Comparison of ENCODE assay signal across 22 cellular contexts in the genomic region with DNA sequence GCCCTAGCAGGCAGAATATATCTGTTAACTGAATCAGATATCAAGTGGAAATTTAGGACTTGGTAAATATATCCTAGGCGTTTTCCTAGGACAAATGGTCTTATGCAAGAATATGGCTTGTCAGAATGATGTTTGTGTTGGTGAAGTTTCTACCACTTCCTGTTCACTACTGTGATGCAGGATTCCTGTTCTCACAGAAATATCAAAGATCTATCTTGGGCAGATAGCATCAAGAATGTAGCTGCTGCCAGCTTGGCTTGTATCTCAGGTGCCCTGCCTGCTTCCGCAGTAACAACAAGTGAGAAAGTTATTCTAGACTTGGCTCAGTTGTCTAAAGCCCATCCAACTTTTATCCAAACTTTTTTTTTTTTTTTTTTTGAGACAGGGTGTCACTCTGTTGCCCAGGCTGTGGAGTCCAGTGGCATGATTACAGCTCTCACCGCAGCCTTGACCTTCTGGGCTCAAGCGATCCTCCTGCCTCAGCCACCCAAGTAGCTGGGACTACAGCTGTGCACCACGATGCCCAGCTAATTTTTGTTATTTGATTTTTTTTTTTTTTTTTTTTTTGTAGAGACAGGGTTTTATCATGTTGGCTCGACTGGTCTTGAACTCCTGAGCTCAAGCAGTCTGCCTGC.
DNase-seq lines count a peak whose midpoint lies in the region; ATAC-seq, FAIRE-seq and TF ChIP-seq lines count a peak whose summit lies in the region.
"Had no signal": no experiment of that assay in that cellular context is flagged by ENCODE, and none has a peak within 500 bp of the region (broad histone marks: within the 10 kb centered on the region; RNA-seq: fewer than 3 reads in every experiment).

No MANE protein-coding gene starts in this region.

- peaks cover 31% of the 10 kb centered on the region for H3K36me3 Mint-ChIP-seq in activated CD4-positive, alpha-beta T cell treated with anti-CD3 and anti-CD28 coated beads for 36 hours (ENCODE audit: low read depth)
- H3K36me3 Mint-ChIP-seq in CD4-positive, CD25-positive, alpha-beta regulatory T cell = peaks cover 22% of the 10 kb centered on the region
- peaks cover 18% of the 10 kb centered on the region for H3K36me3 Mint-ChIP-seq in T-helper 2 cell treated with Interferon-gamma antibody and Interleukin-4, amounts not matched to agents 5 μg/mL and 100 μg/mL, for 36 hours (ENCODE audit: low read depth)

- intact Hi-C loops in activated CD4-positive, alpha-beta T cell treated with anti-CD3 and anti-CD28 coated beads for 36 hours (cut with DNase I, micrococcal nuclease) = no loop called here
- intact Hi-C loops in upper lobe of right lung (cut with DNase I) = no loop called here

- TF ChIP-seq CTCF in fibroblast of pulmonary artery (IDR thresholded peaks at IDR 0.05; ENCODE audit: low read length, missing control alignments) = no peak
- TF ChIP-seq CTCF in upper lobe of right lung (IDR thresholded peaks at IDR 0.05) = no peak

- H3K27ac Mint-ChIP-seq in activated CD4-positive, alpha-beta T cell treated with anti-CD3 and anti-CD28 coated beads for 36 hours = peak overlapping the region; percentile 19
- peak overlapping the region in 2 of 3 donors; percentile 26 to 60 for H3K27ac Mint-ChIP-seq in CD4-positive, CD25-positive, alpha-beta regulatory T cell
- H3K27ac Mint-ChIP-seq in T-helper 2 cell treated with Interferon-gamma antibody and Interleukin-4, amounts not matched to agents 5 μg/mL and 100 μg/mL, for 36 hours = peak overlapping the region; percentile 7
- H3K27ac Mint-ChIP-seq: B cell had no signal

- FAIRE-seq in urothelium cell line (lab: Jason Lieb, UNC) = no peak
- FAIRE-seq: D721Med had no signal

- H3K4me1 ChIP-seq in CD4-positive, CD25-positive, alpha-beta regulatory T cell (ENCODE audit: control insufficient read depth, insufficient read depth, low read length, poor library complexity, severe bottlenecking) = peaks cover 13% of the 10 kb centered on the region
- no peaks in the 10 kb centered on the region for H3K4me1 ChIP-seq in upper lobe of right lung

- H3K36me3 ChIP-seq in CD4-positive, CD25-positive, alpha-beta regulatory T cell (ENCODE audit: control insufficient read depth, insufficient read depth, low read length) = peaks cover 27% of the 10 kb centered on the region
- H3K36me3 ChIP-seq in upper lobe of right lung = peaks cover 48% of the 10 kb centered on the region

- peak; percentile 15 for DNase-seq in activated CD4-positive, alpha-beta T cell treated with anti-CD3 and anti-CD28 coated beads for 36 hours
- DNase-seq in activated CD4-positive, alpha-beta T cell treated with anti-CD3 and anti-CD28 coated beads for 48 hours = no peak
- peak in 2 of 3 donors; percentile 46 to 60 for DNase-seq in CD4-positive, CD25-positive, alpha-beta regulatory T cell
- no peak for DNase-seq in T-helper 2 cell treated with Interferon-gamma antibody and Interleukin-4, amounts not matched to agents 5 μg/mL and 100 μg/mL, for 36 hours (ENCODE audit: low spot score)
- peak; percentile 20 for DNase-seq in fibroblast of pulmonary artery (ENCODE audit: low read depth)
- no peak for DNase-seq in urothelium cell line (ENCODE audit: low spot score)
- no peak for DNase-seq in upper lobe of right lung
- DNase-seq: effector CD8-positive, alpha-beta T cell; GOT3; head of caudate nucleus; mucosa of descending colon; NCI-H1092; NCI-H2029 treated with DMSO at 0.1 percent for 48 hours; RPMI8226; stimulated activated CD4-positive, alpha-beta T cell treated with anti-CD3 and anti-CD28 coated beads, Interleukin-15, amount 100 ng/mL, for 24 hours had no signal

- H3K4me3 Mint-ChIP-seq in activated CD4-positive, alpha-beta T cell treated with anti-CD3 and anti-CD28 coated beads for 36 hours = no peak overlapping the region
- peak overlapping the region in 1 of 4 donors; percentile 17 for H3K4me3 Mint-ChIP-seq in CD4-positive, CD25-positive, alpha-beta regulatory T cell
- no peak overlapping the region for H3K4me3 Mint-ChIP-seq in T-helper 2 cell treated with Interferon-gamma antibody and Interleukin-4, amounts not matched to agents 5 μg/mL and 100 μg/mL, for 36 hours
- H3K4me3 Mint-ChIP-seq: B cell had no signal

- peak overlapping the region; percentile 6 for H3K4me3 ChIP-seq in CD4-positive, CD25-positive, alpha-beta regulatory T cell (ENCODE audit: low read depth, low read length)
- H3K4me3 ChIP-seq in fibroblast of pulmonary artery (replicated peaks; ENCODE audit: low read depth, low read length) = no peak overlapping the region
- no peak overlapping the region for H3K4me3 ChIP-seq in upper lobe of right lung
- H3K4me3 ChIP-seq: mucosa of descending colon, thoracic aorta had no signal

- CTCF ChIA-PET in activated CD4-positive, alpha-beta T cell treated with anti-CD3 and anti-CD28 coated beads for 36 hours (lab: Charles Lee) = interaction anchor here (0.5 kb wide), 1 partner anchor 1437 kb away, joined by 3 read pairs; no protein-coding TSS in a partner anchor

- H3K27me3 Mint-ChIP-seq in activated CD4-positive, alpha-beta T cell treated with anti-CD3 and anti-CD28 coated beads for 36 hours = no peaks in the 10 kb centered on the region
- H3K27me3 Mint-ChIP-seq in CD4-positive, CD25-positive, alpha-beta regulatory T cell = no peaks in the 10 kb centered on the region
- no peaks in the 10 kb centered on the region for H3K27me3 Mint-ChIP-seq in T-helper 2 cell treated with Interferon-gamma antibody and Interleukin-4, amounts not matched to agents 5 μg/mL and 100 μg/mL, for 36 hours (ENCODE audit: low read depth)
- H3K27me3 Mint-ChIP-seq: B cell had no signal

- ATAC-seq in activated CD4-positive, alpha-beta T cell treated with anti-CD3 and anti-CD28 coated beads for 36 hours = peak; percentile 61
- ATAC-seq in CD4-positive, CD25-positive, alpha-beta regulatory T cell (ENCODE audit: low read depth in 2 of 2) = peak; percentile 79 to 89
- ATAC-seq in upper lobe of right lung (no peak), HG03025 (IDR thresholded peaks at IDR 0.05; ENCODE audit: low FRiP score, unreplicated experiment) (no peak)
- ATAC-seq: mucosa of descending colon had no signal

- no peaks in the 10 kb centered on the region for H3K27me3 ChIP-seq in CD4-positive, CD25-positive, alpha-beta regulatory T cell (ENCODE audit: control insufficient read depth, insufficient read depth, low read length)
- no peaks in the 10 kb centered on the region for H3K27me3 ChIP-seq in upper lobe of right lung
- H3K27me3 ChIP-seq: neutrophil had no signal

- no peaks in the 10 kb centered on the region for H3K9me3 Mint-ChIP-seq in activated CD4-positive, alpha-beta T cell treated with anti-CD3 and anti-CD28 coated beads for 36 hours (ENCODE audit: low read depth)
- no peaks in the 10 kb centered on the region for H3K9me3 Mint-ChIP-seq in CD4-positive, CD25-positive, alpha-beta regulatory T cell
- H3K9me3 Mint-ChIP-seq in T-helper 2 cell treated with Interferon-gamma antibody and Interleukin-4, amounts not matched to agents 5 μg/mL and 100 μg/mL, for 36 hours = no peaks in the 10 kb centered on the region

- H3K4me1 Mint-ChIP-seq in activated CD4-positive, alpha-beta T cell treated with anti-CD3 and anti-CD28 coated beads for 36 hours = peaks cover 32% of the 10 kb centered on the region
- peaks cover 6 to 21% (median 17%) of the 10 kb centered on the region in 4 donors for H3K4me1 Mint-ChIP-seq in CD4-positive, CD25-positive, alpha-beta regulatory T cell
- H3K4me1 Mint-ChIP-seq in T-helper 2 cell treated with Interferon-gamma antibody and Interleukin-4, amounts not matched to agents 5 μg/mL and 100 μg/mL, for 36 hours (ENCODE audit: low read depth) = peaks cover 6% of the 10 kb centered on the region
- H3K4me1 Mint-ChIP-seq: B cell had no signal

- peak overlapping the region; percentile 36 for H3K27ac ChIP-seq in CD4-positive, CD25-positive, alpha-beta regulatory T cell (ENCODE audit: insufficient read depth, low read length, poor library complexity, severe bottlenecking)
- no peak overlapping the region for H3K27ac ChIP-seq in upper lobe of right lung
- H3K27ac ChIP-seq: 22Rv1, KMS-11, neutrophil, thoracic aorta had no signal

- POLR2A ChIA-PET in activated CD4-positive, alpha-beta T cell treated with anti-CD3 and anti-CD28 coated beads for 36 hours (lab: Charles Lee) = interaction anchor here (0.6 kb wide), 1 partner anchor 360 kb away, joined by 9 read pairs; the partner anchor contains the start of gene POLD3

- H3K9me3 ChIP-seq in CD4-positive, CD25-positive, alpha-beta regulatory T cell (ENCODE audit: control insufficient read depth in 2 of 2, low read length in 2 of 2) = no peaks in the 10 kb centered on the region
- no peaks in the 10 kb centered on the region for H3K9me3 ChIP-seq in upper lobe of right lung
- H3K9me3 ChIP-seq: mucosa of descending colon, neutrophil, thoracic aorta had no signal

Comparison
In these comparisons a context has a peak if more than half of its experiments do, and no peak if none do; other contexts are left out.
1. DNase-seq: peak in activated CD4-positive, alpha-beta T cell treated with anti-CD3 and anti-CD28 coated beads for 36 hours (single experiment), CD4-positive, CD25-positive, alpha-beta regulatory T cell (2 of 3) and fibroblast of pulmonary artery (single experiment); none in activated CD4-positive, alpha-beta T cell treated with anti-CD3 and anti-CD28 coated beads for 48 hours (single experiment), T-helper 2 cell treated with Interferon-gamma antibody and Interleukin-4, amounts not matched to agents 5 μg/mL and 100 μg/mL, for 36 hours (single experiment), urothelium cell line (single experiment) and upper lobe of right lung (single experiment).
2. ATAC-seq: peak in activated CD4-positive, alpha-beta T cell treated with anti-CD3 and anti-CD28 coated beads for 36 hours (single experiment) and CD4-positive, CD25-positive, alpha-beta regulatory T cell (2 of 2); none in upper lobe of right lung (single experiment) and HG03025 (single experiment).
3. Peak in every context shown above with its lines, with median percentiles within 50 percentile points of each other: H3K27ac Mint-ChIP-seq.